In the genomic region with DNA sequence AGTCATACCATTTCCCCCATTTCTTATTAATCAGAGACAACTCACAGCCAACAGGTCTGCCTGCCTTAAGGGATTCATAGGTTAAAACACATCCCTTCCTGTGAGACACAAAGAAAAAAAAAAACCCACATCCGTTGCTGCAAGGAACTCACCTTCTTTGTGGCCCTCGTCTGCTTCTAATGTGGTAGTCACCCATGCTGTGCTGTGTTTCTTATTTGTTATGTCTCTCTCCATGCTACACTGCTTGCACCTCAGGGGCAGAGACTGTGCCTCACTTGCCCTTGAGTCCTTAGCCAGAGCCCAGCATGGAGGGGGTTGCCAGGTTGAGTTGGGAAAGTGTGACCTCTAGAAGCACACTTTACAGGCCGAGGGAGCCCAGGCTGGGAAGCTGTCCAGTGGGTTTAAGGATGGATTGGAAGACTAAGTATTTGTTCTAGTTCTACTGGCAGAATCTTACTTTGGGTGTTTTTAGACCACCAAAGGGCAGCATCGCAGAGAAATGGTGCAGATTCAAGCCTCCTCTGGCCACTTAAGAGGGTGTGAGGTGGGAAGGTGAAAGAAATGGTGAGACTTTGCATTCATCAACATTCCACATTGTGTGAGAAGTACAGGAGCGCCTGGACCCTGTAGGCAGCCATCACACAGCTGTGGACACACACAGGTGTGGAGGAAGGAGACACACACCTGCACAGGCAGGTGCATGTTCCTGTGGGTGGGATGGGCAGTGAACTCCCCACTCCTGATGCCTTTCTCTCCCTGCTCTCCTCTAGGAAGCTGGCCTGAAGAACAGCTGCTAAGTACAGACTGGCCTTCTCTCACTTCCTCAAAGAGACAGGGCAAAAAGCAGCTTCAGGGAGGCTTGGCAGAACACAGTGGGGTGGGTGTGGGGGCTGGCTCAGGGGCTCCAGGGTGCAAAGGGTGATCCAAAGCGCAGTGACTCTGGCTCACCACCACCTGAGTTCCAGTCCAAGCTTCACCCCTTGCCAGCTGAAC, we compare ENCODE assay signal across 8 cellular contexts. TPM values are rescaled to one million over a fixed set of nuclear protein-coding genes. Genes with fewer than 3 reads are reported as not detected.
DNase-seq lines count a peak whose midpoint lies in the region; ATAC-seq and TF ChIP-seq lines count a peak whose summit lies in the region.

No MANE protein-coding gene starts in this region.

- WGBS in transverse colon (ENCODE audit: low coverage in 1 of 2), 2 donors: 75 to 82% methylated on average over 3 to 6 of the region's 6 CpGs
- WGBS in body of pancreas, 2 donors: 91 to 97% methylated on average over 6 of the region's 6 CpGs

- ATAC-seq in left cardiac atrium: peak; percentile 39 to 57
- peak; percentile 43 for ATAC-seq in HG03575 (IDR thresholded peaks at IDR 0.05; ENCODE audit: extremely low read depth, insufficient number of reproducible peaks, low FRiP score, unreplicated experiment)
- peak; percentile 87 for ATAC-seq in activated naive CD4-positive, alpha-beta T cell treated with anti-CD3 and anti-CD28 coated beads, Interleukin-2, amount 50 U/mL, for 72 hours
- ATAC-seq in body of pancreas: no peak

- H3K36me3 Mint-ChIP-seq in activated naive CD4-positive, alpha-beta T cell treated with anti-CD3 and anti-CD28 coated beads, Interleukin-2, amount 50 U/mL, for 72 hours: peaks cover 17 to 37% of the 10 kb centered on the region in 2 donors

- DNase-seq in left cardiac atrium (no peak), cardiac septum (ENCODE audit: low spot score) (no peak), transverse colon (no peak), Kasumi-1 (lab: John Stamatoyannopoulos, UW) (no peak), SK-N-DZ (ENCODE audit: low spot score) (no peak), body of pancreas (no peak)
- peak in 1 of 2 donors; percentile 60 for DNase-seq in activated naive CD4-positive, alpha-beta T cell treated with anti-CD3 and anti-CD28 coated beads, Interleukin-2, amount 50 U/mL, for 72 hours (ENCODE audit: low spot score in 2 of 2)

- H3K4me1 ChIP-seq in transverse colon (peaks cover 0 to 11% (median 0%) of the 10 kb centered on the region in 4 donors), body of pancreas (no peaks in the 10 kb centered on the region)

- no peak overlapping the region for H3K4me3 ChIP-seq in transverse colon
- H3K4me3 ChIP-seq in body of pancreas: no peak overlapping the region

- no peaks in the 10 kb centered on the region for H3K9me3 Mint-ChIP-seq in activated naive CD4-positive, alpha-beta T cell treated with anti-CD3 and anti-CD28 coated beads, Interleukin-2, amount 50 U/mL, for 72 hours

- peaks cover 0 to 30% (median 9%) of the 10 kb centered on the region in 4 donors for H3K36me3 ChIP-seq in transverse colon
- peaks cover 0 to 15% of the 10 kb centered on the region in 2 donors for H3K36me3 ChIP-seq in body of pancreas (replicated peaks in 1 of 2; ENCODE audit: insufficient read depth in 1 of 2, low read depth in 2 of 2)

- intact Hi-C loops in left cardiac atrium (cut with DNase I): no loop called here
- intact Hi-C loops in cardiac septum (cut with DNase I): no loop called here
- intact Hi-C loops in transverse colon (cut with DNase I; ENCODE audit: low total_unique reads): no loop called here
- intact Hi-C loops in body of pancreas (cut with DNase I): no loop called here

- in situ Hi-C loops in transverse colon (cut with MboI; ENCODE audit: low pct_ligation_motif_present in 1 of 4, low pct_unique_long_range_greater_than_20kb in 1 of 4, low sequenced_read_pairs in 3 of 4): no loop called here

- no peaks in the 10 kb centered on the region for H3K27me3 ChIP-seq in transverse colon
- no peaks in the 10 kb centered on the region for H3K27me3 ChIP-seq in body of pancreas

- TF ChIP-seq CTCF in transverse colon (IDR thresholded peaks at IDR 0.05): no peak
- TF ChIP-seq CTCF in body of pancreas (IDR thresholded peaks at IDR 0.05): no peak

- TF ChIP-seq POLR2A in transverse colon (IDR thresholded peaks at IDR 0.05): no peak
- TF ChIP-seq POLR2A in body of pancreas (IDR thresholded peaks at IDR 0.05): no peak

- H3K27ac Mint-ChIP-seq in activated naive CD4-positive, alpha-beta T cell treated with anti-CD3 and anti-CD28 coated beads, Interleukin-2, amount 50 U/mL, for 72 hours: peak overlapping the region; percentile 79 to 94

- no peak for TF ChIP-seq EP300 in transverse colon (IDR thresholded peaks at IDR 0.05; ENCODE audit: low read depth)

- peak overlapping the region; percentile 10 to 60 (median 41) for H3K27ac ChIP-seq in transverse colon
- no peak overlapping the region for H3K27ac ChIP-seq in body of pancreas

- H3K9me3 ChIP-seq in transverse colon (no peaks in the 10 kb centered on the region), body of pancreas (no peaks in the 10 kb centered on the region)

RNA-seq across cellular contexts. Expression of a gene that starts 48.8 kb away (rescaled TPM):
- total RNA-seq in left cardiac atrium: 10 to 100 TPM; 27.3 to 28.3 TPM
- total RNA-seq in cardiac septum: 20.5 TPM
- total RNA-seq in activated naive CD4-positive, alpha-beta T cell treated with anti-CD3 and anti-CD28 coated beads, Interleukin-2, amount 50 U/mL, for 72 hours: 10 to 100 TPM; 28.9 to 60.2 TPM
- total RNA-seq in transverse colon: 100 to 1,000 TPM in 1 of 4 donors, 10 to 100 TPM in 3; 24.5 to 105 (median 78.7) TPM
- polyA plus RNA-seq in SK-N-DZ (2014; cell fraction: cytosol; rRNA removed): 73.6 and 78.8 TPM in 2 replicates
- polyA plus RNA-seq in SK-N-DZ (2014; cell fraction: nucleus; rRNA removed): 32.1 and 37.3 TPM in 2 replicates
- total RNA-seq in body of pancreas: 100 to 1,000 TPM in 1 of 2 donors, 10 to 100 TPM in 1; 20.5 to 108 TPM

RNA-seq across cellular contexts. Expression of a gene that starts 48.8 kb away (rescaled TPM):
- total RNA-seq in left cardiac atrium (1 to 10 TPM; 6.1 to 7.2 TPM), cardiac septum (5.4 TPM), transverse colon (10 to 100 TPM in 3 of 4 donors, 1 to 10 TPM in 1; 5.0 to 19.5 (median 16.0) TPM), body of pancreas (1 to 10 TPM; 4.9 to 6.9 TPM)
- 1 to 10 TPM; 3.6 to 9.5 TPM for total RNA-seq in activated naive CD4-positive, alpha-beta T cell treated with anti-CD3 and anti-CD28 coated beads, Interleukin-2, amount 50 U/mL, for 72 hours
- polyA plus RNA-seq in SK-N-DZ (2014; cell fraction: cytosol; rRNA removed): 0.29 and 1.5 TPM in 2 replicates
- 0.50 and 1.2 TPM in 2 replicates for polyA plus RNA-seq in SK-N-DZ (2014; cell fraction: nucleus; rRNA removed)

Comparison
In these comparisons a context has a peak if more than half of its experiments do, and no peak if none do; other contexts are left out.
1. H3K27ac ChIP-seq: peak in transverse colon (4 of 4); none in body of pancreas (0 of 4).